Comparison of ENCODE assay signal across 8 cellular contexts in the genomic region with DNA sequence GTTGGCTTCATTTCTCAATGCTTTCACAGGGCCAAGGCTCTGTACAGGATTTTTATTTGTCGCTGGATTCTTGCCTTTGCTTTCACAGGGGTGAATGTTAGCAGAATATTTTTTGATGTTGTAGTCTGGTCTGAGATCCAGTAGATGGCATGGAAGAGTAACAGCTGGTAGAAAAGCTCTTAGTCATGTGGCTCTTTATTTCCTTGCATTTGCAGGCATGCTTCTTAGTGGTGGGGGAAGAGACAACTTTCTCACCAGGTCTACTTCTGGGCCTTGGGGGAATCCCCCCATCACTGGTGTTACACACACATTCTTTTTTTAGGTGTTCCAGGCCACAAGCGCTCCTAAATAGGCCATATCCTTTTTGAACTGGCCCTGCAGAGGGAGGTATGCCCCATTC. TPM values are rescaled to one million over a fixed set of nuclear protein-coding genes. Genes with fewer than 3 reads are reported as not detected.
DNase-seq lines count a peak whose midpoint lies in the region; ATAC-seq lines count a peak whose summit lies in the region.

No MANE protein-coding gene starts in this region.

- CTCF ChIA-PET in activated CD4-positive, alpha-beta memory T cell treated with anti-CD3 and anti-CD28 coated beads, Interleukin-2, amount 10 ng/mL, durations not matched to agents 7 days and 5 days (lab: Charles Lee), result no interaction called here

- no peaks in the 10 kb centered on the region for H3K4me1 Mint-ChIP-seq in activated CD4-positive, alpha-beta memory T cell treated with anti-CD3 and anti-CD28 coated beads, Interleukin-2, amount 10 ng/mL, durations not matched to agents 7 days and 5 days

- ATAC-seq in GM21723 (IDR thresholded peaks at IDR 0.05; ENCODE audit: unreplicated experiment), result peak; percentile 76
- no peak for ATAC-seq in activated CD4-positive, CD25-positive, alpha-beta regulatory T cell treated with anti-CD3 and anti-CD28 coated beads, Interleukin-2, amount 50 U/mL, for 24 hours

- no peaks in the 10 kb centered on the region for H3K27me3 Mint-ChIP-seq in activated CD4-positive, alpha-beta memory T cell treated with anti-CD3 and anti-CD28 coated beads, Interleukin-2, amount 10 ng/mL, durations not matched to agents 7 days and 5 days

- no peak overlapping the region for H3K27ac Mint-ChIP-seq in activated CD4-positive, alpha-beta memory T cell treated with anti-CD3 and anti-CD28 coated beads, Interleukin-2, amount 10 ng/mL, durations not matched to agents 7 days and 5 days

- H3K36me3 Mint-ChIP-seq in activated CD4-positive, alpha-beta memory T cell treated with anti-CD3 and anti-CD28 coated beads, Interleukin-2, amount 10 ng/mL, durations not matched to agents 7 days and 5 days (ENCODE audit: low read depth), result no peaks in the 10 kb centered on the region

- H3K9me3 Mint-ChIP-seq in activated CD4-positive, alpha-beta memory T cell treated with anti-CD3 and anti-CD28 coated beads, Interleukin-2, amount 10 ng/mL, durations not matched to agents 7 days and 5 days, result no peaks in the 10 kb centered on the region

- peak; percentile 34 for DNase-seq in EH (ENCODE audit: low read depth)
- peak; percentile 27 for DNase-seq in NAMALWA (ENCODE audit: low spot score)
- peak; percentile 9 for DNase-seq in glomerular endothelial cell (ENCODE audit: extremely low read depth, low read depth, low spot score)
- no peak for DNase-seq in posterior vena cava (ENCODE audit: low spot score)
- no peak for DNase-seq in activated CD4-positive, alpha-beta memory T cell treated with anti-CD3 and anti-CD28 coated beads, Interleukin-2, amount 10 ng/mL, durations not matched to agents 7 days and 5 days
- no peak for DNase-seq in GF-D8 (lab: John Stamatoyannopoulos, UW)

- no peak overlapping the region for H3K4me3 Mint-ChIP-seq in activated CD4-positive, alpha-beta memory T cell treated with anti-CD3 and anti-CD28 coated beads, Interleukin-2, amount 10 ng/mL, durations not matched to agents 7 days and 5 days

- intact Hi-C loops in posterior vena cava (cut with DNase I), result no loop called here

- POLR2A ChIA-PET in activated CD4-positive, alpha-beta memory T cell treated with anti-CD3 and anti-CD28 coated beads, Interleukin-2, amount 10 ng/mL, durations not matched to agents 7 days and 5 days (lab: Charles Lee), result no interaction called here

RNA-seq across cellular contexts. Expression of a gene that starts 58.2 kb away (rescaled TPM):
- total RNA-seq in glomerular endothelial cell (0.06 and 0.29 TPM in 2 replicates), posterior vena cava (1 to 10 TPM; 1.1 to 1.4 TPM)
- not detected for total RNA-seq in activated CD4-positive, alpha-beta memory T cell treated with anti-CD3 and anti-CD28 coated beads, Interleukin-2, amount 10 ng/mL, durations not matched to agents 7 days and 5 days

Comparison
In these comparisons a context has a peak if more than half of its experiments do, and no peak if none do; other contexts are left out.
1. DNase-seq: peak in EH (single experiment), NAMALWA (single experiment) and glomerular endothelial cell (single experiment); none in posterior vena cava (single experiment), activated CD4-positive, alpha-beta memory T cell treated with anti-CD3 and anti-CD28 coated beads, Interleukin-2, amount 10 ng/mL, durations not matched to agents 7 days and 5 days (single experiment) and GF-D8 (single experiment).